ENCODE assay signal across 12 cellular contexts in genomic region chr1:26701266-26701994, GRCh38. TPM values are rescaled to one million over a fixed set of nuclear protein-coding genes. Genes with fewer than 3 reads are reported as not detected.
DNase-seq lines count a peak whose midpoint lies in the region; FAIRE-seq and TF ChIP-seq lines count a peak whose summit lies in the region.
"Had no signal": no experiment of that assay in that cellular context is flagged by ENCODE, and none has a peak within 500 bp of the region (broad histone marks: within the 10 kb centered on the region; RNA-seq: fewer than 3 reads in every experiment).

No MANE protein-coding gene starts in this region.

- in situ Hi-C loops in KBM-7 (cut with MboI; ENCODE audit: low pct_unique_long_range_greater_than_20kb, low sequenced_read_pairs) = no loop called here

- peaks cover 22% of the 10 kb centered on the region for H3K4me1 Mint-ChIP-seq in nephron progenitor cell

- CTCF ChIA-PET in RWPE1 (lab: Yijun Ruan, JAX) = interaction anchor here (0.6 to 1.5 kb wide), 3 partner anchors 8 to 99 kb away, joined by 3 to 6 read pairs (median 4); no protein-coding TSS in a partner anchor

- H3K4me1 ChIP-seq in skeletal muscle satellite cell (ENCODE audit: control insufficient read depth, insufficient read depth, low read length) = peaks cover 72% of the 10 kb centered on the region

- H3K9me3 ChIP-seq in skeletal muscle satellite cell (replicated peaks; ENCODE audit: low read length) = no peaks in the 10 kb centered on the region

- no peaks in the 10 kb centered on the region for H3K27me3 ChIP-seq in skeletal muscle satellite cell (ENCODE audit: control insufficient read depth, insufficient read depth, low read length)

- no peaks in the 10 kb centered on the region for H3K27me3 Mint-ChIP-seq in nephron progenitor cell (ENCODE audit: low read depth, poor library complexity)
- H3K27me3 Mint-ChIP-seq: activated naive CD8-positive, alpha-beta T cell had no signal

- H3K27ac ChIP-seq in RWPE1 = peak overlapping the region; percentile 21; the same call in 1 of the 2 replicates

- H3K4me3 Mint-ChIP-seq in nephron progenitor cell = no peak overlapping the region
- H3K4me3 Mint-ChIP-seq: activated naive CD8-positive, alpha-beta T cell had no signal

- FAIRE-seq in GM18507 (lab: Jason Lieb, UNC) = peak; percentile 42

- peaks cover 6% of the 10 kb centered on the region for H3K36me3 Mint-ChIP-seq in nephron progenitor cell (ENCODE audit: low read depth)

- POLR2A ChIA-PET in RWPE1 (lab: Yijun Ruan, JAX; ENCODE audit: low non-redundant PET) = interaction anchor here (0.6 kb wide), 1 partner anchor 76 kb away, joined by 4 read pairs; no protein-coding TSS in a partner anchor

- H3K4me3 ChIP-seq in fibroblast of the aortic adventitia (ENCODE audit: low read depth, low read length) (no peak overlapping the region), skeletal muscle satellite cell (ENCODE audit: low read length) (no peak overlapping the region)

- no peak overlapping the region for H3K27ac Mint-ChIP-seq in nephron progenitor cell
- H3K27ac Mint-ChIP-seq: activated naive CD8-positive, alpha-beta T cell had no signal

- no peak overlapping the region for H3K9ac ChIP-seq in skeletal muscle satellite cell (ENCODE audit: low read depth, low read length)

- DNase-seq in GM18507 (ENCODE audit: extremely low spot score, insufficient read length, low read depth) (no peak), RWPE1 (ENCODE audit: low spot score) (no peak), fibroblast of the aortic adventitia (ENCODE audit: low read depth) (peak; percentile 60), nephron progenitor cell (no peak), KBM-7 (no peak), T-helper 9 cell (no peak)
- no peak for DNase-seq in activated T-cell treated with anti-CD3 and anti-CD28 coated beads, Interleukin-2, amount 50 U/mL, for 48 hours
- DNase-seq: activated CD4-positive, alpha-beta T cell treated with anti-CD3 and anti-CD28 coated beads, Interleukin-2, amount 50 U/mL, for 48 hours; foreskin melanocyte; MV-4-11 had no signal

- H3K36me3 ChIP-seq in skeletal muscle satellite cell (ENCODE audit: insufficient read depth, low read length) = peaks cover 4% of the 10 kb centered on the region

- H3K9me3 Mint-ChIP-seq in nephron progenitor cell = no peaks in the 10 kb centered on the region

- TF ChIP-seq CTCF in RWPE1 (conservative IDR thresholded peaks at IDR 0.05; ENCODE audit: low read depth) = no peak
- no peak for TF ChIP-seq CTCF in fibroblast of the aortic adventitia (IDR thresholded peaks at IDR 0.05; ENCODE audit: insufficient read depth, low read length)
- no peak for TF ChIP-seq CTCF in nephron progenitor cell (IDR thresholded peaks at IDR 0.05)

- peak overlapping the region; percentile 82 for H3K4me2 ChIP-seq in skeletal muscle satellite cell (ENCODE audit: low read length)

RNA-seq across cellular contexts. Expression of gene ARID1A, which starts 5.6 kb away (rescaled TPM):
- 17.4 and 26.9 TPM in 2 replicates for total RNA-seq in fibroblast of the aortic adventitia (ENCODE audit: low replicate concordance)
- total RNA-seq in skeletal muscle satellite cell (2012; rRNA removed) = 16.8 and 18.0 TPM in 2 replicates
